In the genomic region with DNA sequence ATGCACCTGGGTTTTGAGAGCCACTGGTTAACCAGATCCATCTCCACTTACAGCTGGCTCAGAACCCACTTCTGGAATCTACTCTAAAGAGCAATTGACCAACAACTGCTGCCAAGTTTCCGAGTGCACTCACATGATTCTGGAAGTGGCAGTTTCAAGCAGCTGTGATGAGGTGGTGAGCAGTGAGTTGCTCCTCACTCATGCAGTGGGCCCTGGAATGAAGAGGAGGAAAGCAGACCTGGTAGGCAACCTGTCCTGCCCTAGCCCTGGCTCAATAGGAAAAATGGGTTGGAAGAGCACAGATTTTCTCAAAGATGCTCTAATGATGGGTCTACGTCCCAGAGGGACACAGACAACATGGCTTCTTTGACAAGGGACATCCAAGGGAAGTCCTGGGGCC, we compare ENCODE assay signal across 1 cellular context.
TF ChIP-seq lines count a peak whose summit lies in the region.

No MANE protein-coding gene starts in this region.

TF ChIP-seq in GM23338, 12 proteins besides CTCF, POLR2A, EP300 and RAD21 (continued from another document):
- TF ChIP-seq, protein P1, sequence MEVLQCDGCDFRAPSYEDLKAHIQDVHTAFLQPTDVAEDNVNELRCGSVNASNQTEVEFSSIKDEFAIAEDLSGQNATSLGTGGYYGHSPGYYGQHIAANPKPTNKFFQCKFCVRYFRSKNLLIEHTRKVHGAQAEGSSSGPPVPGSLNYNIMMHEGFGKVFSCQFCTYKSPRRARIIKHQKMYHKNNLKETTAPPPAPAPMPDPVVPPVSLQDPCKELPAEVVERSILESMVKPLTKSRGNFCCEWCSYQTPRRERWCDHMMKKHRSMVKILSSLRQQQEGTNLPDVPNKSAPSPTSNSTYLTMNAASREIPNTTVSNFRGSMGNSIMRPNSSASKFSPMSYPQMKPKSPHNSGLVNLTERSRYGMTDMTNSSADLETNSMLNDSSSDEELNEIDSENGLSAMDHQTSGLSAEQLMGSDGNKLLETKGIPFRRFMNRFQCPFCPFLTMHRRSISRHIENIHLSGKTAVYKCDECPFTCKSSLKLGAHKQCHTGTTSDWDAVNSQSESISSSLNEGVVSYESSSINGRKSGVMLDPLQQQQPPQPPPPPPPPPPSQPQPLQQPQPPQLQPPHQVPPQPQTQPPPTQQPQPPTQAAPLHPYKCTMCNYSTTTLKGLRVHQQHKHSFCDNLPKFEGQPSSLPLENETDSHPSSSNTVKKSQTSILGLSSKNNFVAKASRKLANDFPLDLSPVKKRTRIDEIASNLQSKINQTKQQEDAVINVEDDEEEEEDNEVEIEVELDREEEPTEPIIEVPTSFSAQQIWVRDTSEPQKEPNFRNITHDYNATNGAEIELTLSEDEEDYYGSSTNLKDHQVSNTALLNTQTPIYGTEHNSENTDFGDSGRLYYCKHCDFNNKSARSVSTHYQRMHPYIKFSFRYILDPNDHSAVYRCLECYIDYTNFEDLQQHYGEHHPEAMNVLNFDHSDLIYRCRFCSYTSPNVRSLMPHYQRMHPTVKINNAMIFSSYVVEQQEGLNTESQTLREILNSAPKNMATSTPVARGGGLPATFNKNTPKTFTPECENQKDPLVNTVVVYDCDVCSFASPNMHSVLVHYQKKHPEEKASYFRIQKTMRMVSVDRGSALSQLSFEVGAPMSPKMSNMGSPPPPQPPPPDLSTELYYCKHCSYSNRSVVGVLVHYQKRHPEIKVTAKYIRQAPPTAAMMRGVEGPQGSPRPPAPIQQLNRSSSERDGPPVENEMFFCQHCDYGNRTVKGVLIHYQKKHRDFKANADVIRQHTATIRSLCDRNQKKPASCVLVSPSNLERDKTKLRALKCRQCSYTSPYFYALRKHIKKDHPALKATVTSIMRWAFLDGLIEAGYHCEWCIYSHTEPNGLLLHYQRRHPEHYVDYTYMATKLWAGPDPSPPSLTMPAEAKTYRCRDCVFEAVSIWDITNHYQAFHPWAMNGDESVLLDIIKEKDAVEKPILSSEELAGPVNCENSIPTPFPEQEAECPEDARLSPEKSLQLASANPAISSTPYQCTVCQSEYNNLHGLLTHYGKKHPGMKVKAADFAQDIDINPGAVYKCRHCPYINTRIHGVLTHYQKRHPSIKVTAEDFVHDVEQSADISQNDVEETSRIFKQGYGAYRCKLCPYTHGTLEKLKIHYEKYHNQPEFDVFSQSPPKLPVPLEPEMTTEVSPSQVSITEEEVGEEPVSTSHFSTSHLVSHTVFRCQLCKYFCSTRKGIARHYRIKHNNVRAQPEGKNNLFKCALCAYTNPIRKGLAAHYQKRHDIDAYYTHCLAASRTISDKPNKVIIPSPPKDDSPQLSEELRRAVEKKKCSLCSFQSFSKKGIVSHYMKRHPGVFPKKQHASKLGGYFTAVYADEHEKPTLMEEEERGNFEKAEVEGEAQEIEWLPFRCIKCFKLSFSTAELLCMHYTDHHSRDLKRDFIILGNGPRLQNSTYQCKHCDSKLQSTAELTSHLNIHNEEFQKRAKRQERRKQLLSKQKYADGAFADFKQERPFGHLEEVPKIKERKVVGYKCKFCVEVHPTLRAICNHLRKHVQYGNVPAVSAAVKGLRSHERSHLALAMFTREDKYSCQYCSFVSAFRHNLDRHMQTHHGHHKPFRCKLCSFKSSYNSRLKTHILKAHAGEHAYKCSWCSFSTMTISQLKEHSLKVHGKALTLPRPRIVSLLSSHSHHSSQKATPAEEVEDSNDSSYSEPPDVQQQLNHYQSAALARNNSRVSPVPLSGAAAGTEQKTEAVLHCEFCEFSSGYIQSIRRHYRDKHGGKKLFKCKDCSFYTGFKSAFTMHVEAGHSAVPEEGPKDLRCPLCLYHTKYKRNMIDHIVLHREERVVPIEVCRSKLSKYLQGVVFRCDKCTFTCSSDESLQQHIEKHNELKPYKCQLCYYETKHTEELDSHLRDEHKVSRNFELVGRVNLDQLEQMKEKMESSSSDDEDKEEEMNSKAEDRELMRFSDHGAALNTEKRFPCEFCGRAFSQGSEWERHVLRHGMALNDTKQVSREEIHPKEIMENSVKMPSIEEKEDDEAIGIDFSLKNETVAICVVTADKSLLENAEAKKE (CRISPR knock-in tag; IDR thresholded peaks at IDR 0.05) = no peak
- TF ChIP-seq EZH2 (IDR thresholded peaks at IDR 0.05; ENCODE audit: low read depth, unreplicated experiment) = no peak
